ENCODE assay signal across 16 cellular contexts in genomic region chr4:184653650-184654049, GRCh38. TPM values are rescaled to one million over a fixed set of nuclear protein-coding genes. Genes with fewer than 3 reads are reported as not detected.
DNase-seq lines count a peak whose midpoint lies in the region; ATAC-seq and TF ChIP-seq lines count a peak whose summit lies in the region.
"Had no signal": no experiment of that assay in that cellular context is flagged by ENCODE, and none has a peak within 500 bp of the region (broad histone marks: within the 10 kb centered on the region; RNA-seq: fewer than 3 reads in every experiment).

No MANE protein-coding gene starts in this region.

- peaks cover 30% of the 10 kb centered on the region for H3K4me1 Mint-ChIP-seq in WTC11

- peak overlapping the region; percentile 0; the same call in 1 of the 2 replicates for H3K27ac Mint-ChIP-seq in WTC11
- H3K27ac Mint-ChIP-seq: T-helper 2 cell treated with Interferon-gamma antibody and Interleukin-4, amounts not matched to agents 5 μg/mL and 100 μg/mL, for 36 hours had no signal

- H3K9me3 Mint-ChIP-seq in WTC11 = no peaks in the 10 kb centered on the region
- H3K9me3 Mint-ChIP-seq: T-helper 2 cell treated with Interferon-gamma antibody and Interleukin-4, amounts not matched to agents 5 μg/mL and 100 μg/mL, for 36 hours had no signal

- TF ChIP-seq CTCF in AG04449 (IDR thresholded peaks at IDR 0.05; ENCODE audit: insufficient read depth, low read length, missing control alignments) (no peak), WTC11 (IDR thresholded peaks at IDR 0.05) (no peak)

- DNase-seq in AG04449 (ENCODE audit: low read depth, low spot score) (peak; percentile 34), HCEC 1CT (peak; percentile 11), WTC11 (ENCODE audit: low spot score) (no peak), iris pigment epithelial cell (ENCODE audit: low read depth) (peak; percentile 62), dermis blood vessel endothelial cell (no peak), pons (ENCODE audit: low spot score) (no peak), RPMI8226 (no peak), iPS-NIHi7 (ENCODE audit: extremely low spot score) (no peak)
- DNase-seq: activated CD4-positive, alpha-beta T cell treated with anti-CD3 and anti-CD28 coated beads for 4 hours; DMS153; MG63; NCI-H2107; right lobe of liver; stimulated activated naive CD4-positive, alpha-beta T cell treated with Interleukin-2 at 50 U/mL for 16 hours; uterus had no signal

- no peak overlapping the region for H3K4me3 ChIP-seq in AG04449 (ENCODE audit: low read depth, low read length)
- H3K4me3 ChIP-seq: MG63, right lobe of liver, uterus had no signal

- H3K36me3 Mint-ChIP-seq in WTC11 = no peaks in the 10 kb centered on the region

- H3K27me3 Mint-ChIP-seq in WTC11 (ENCODE audit: low read depth) = no peaks in the 10 kb centered on the region

- ATAC-seq in WTC11 = no peak
- ATAC-seq: right lobe of liver had no signal

- H3K4me3 Mint-ChIP-seq in WTC11 = no peak overlapping the region
- H3K4me3 Mint-ChIP-seq: T-helper 2 cell treated with Interferon-gamma antibody and Interleukin-4, amounts not matched to agents 5 μg/mL and 100 μg/mL, for 36 hours had no signal

- CTCF ChIA-PET in AG04449 (lab: Yijun Ruan, JAX) (interaction anchor here (0.7 to 1.5 kb wide), 4 partner anchors 9 to 92 kb away, joined by 3 to 4 read pairs (median 4); partner anchors contain the start of gene CENPU), WTC11 (lab: Charles Lee) (no interaction called here)

- POLR2A ChIA-PET in AG04449 (lab: Yijun Ruan, JAX) (no interaction called here), WTC11 (lab: Charles Lee) (no interaction called here)

TF ChIP-seq in WTC11, 78 proteins besides CTCF, POLR2A, EP300 and RAD21:
- TF ChIP-seq E2F4 (CRISPR knock-in tag; IDR thresholded peaks at IDR 0.05; ENCODE audit: borderline replicate concordance, low read depth) = no peak
- no peak for TF ChIP-seq MYBL2 (CRISPR knock-in tag; IDR thresholded peaks at IDR 0.05)
- no peak for TF ChIP-seq ZNF281 (CRISPR knock-in tag; IDR thresholded peaks at IDR 0.05)
- no peak for TF ChIP-seq ZNF416 (CRISPR knock-in tag; IDR thresholded peaks at IDR 0.05)

RNA-seq across cellular contexts. Expression of gene PRIMPOL, which starts 4.1 kb away (rescaled TPM):
- total RNA-seq in WTC11 (2021) = 8.3 to 13.4 TPM (median 9.6 TPM) in 3 replicates
- total RNA-seq in dermis blood vessel endothelial cell = 15.8 and 16.8 TPM in 2 replicates

RNA-seq across cellular contexts. Expression of gene CASP3, which starts 4.4 kb away (rescaled TPM):
- total RNA-seq in WTC11 (2021) (54.2 to 78.9 TPM (median 63.2 TPM) in 3 replicates), dermis blood vessel endothelial cell (59.9 and 65.3 TPM in 2 replicates)

Comparison
In these comparisons a context has a peak if more than half of its experiments do, and no peak if none do; other contexts are left out.
1. DNase-seq: peak in AG04449 (single experiment), HCEC 1CT (single experiment) and iris pigment epithelial cell (single experiment); none in WTC11 (single experiment), dermis blood vessel endothelial cell (single experiment), pons (single experiment), RPMI8226 (single experiment) and iPS-NIHi7 (single experiment).